ENCODE assay signal across 9 cellular contexts in genomic region chr2:134282638-134283400, GRCh38. TPM values are rescaled to one million over a fixed set of nuclear protein-coding genes. Genes with fewer than 3 reads are reported as not detected.
DNase-seq lines count a peak whose midpoint lies in the region; ATAC-seq and TF ChIP-seq lines count a peak whose summit lies in the region.
"Had no signal": no experiment of that assay in that cellular context is flagged by ENCODE, and none has a peak within 500 bp of the region (broad histone marks: within the 10 kb centered on the region; RNA-seq: fewer than 3 reads in every experiment).

No MANE protein-coding gene starts in this region.

- no peak overlapping the region for H2BK20ac ChIP-seq in H9 (ENCODE audit: low read depth, low read length, poor library complexity, severe bottlenecking)

- H3K56ac ChIP-seq in H9 (ENCODE audit: insufficient read length, low read depth, low read length): no peak overlapping the region

- H3K27ac ChIP-seq in gastroesophageal sphincter: no peak overlapping the region
- H3K27ac ChIP-seq in H9 (ENCODE audit: insufficient read length, low read depth, low read length): no peak overlapping the region

- DNase-seq in GM10266 (ENCODE audit: extremely low spot score): peak; percentile 51
- DNase-seq in activated naive CD8-positive, alpha-beta T cell treated with anti-CD3 and anti-CD28 coated beads, Interleukin-2, amount 50 U/mL, for 24 hours: peak; percentile 41
- DNase-seq in H9: no peak
- no peak for DNase-seq in chondrocyte (ENCODE audit: low spot score)
- DNase-seq in NCI-H1105 (lab: John Stamatoyannopoulos, UW): no peak

- no peak overlapping the region for H2BK12ac ChIP-seq in H9 (ENCODE audit: insufficient read length, low read depth, low read length)

- H3K18ac ChIP-seq in H9 (ENCODE audit: insufficient read length, low read depth, low read length): no peak overlapping the region

- H2BK120ac ChIP-seq in H9 (ENCODE audit: low read depth, low read length, poor library complexity, severe bottlenecking): no peak overlapping the region

- H3K4ac ChIP-seq in H9 (ENCODE audit: low read depth, low read length): no peak overlapping the region

- no peaks in the 10 kb centered on the region for H3K36me3 ChIP-seq in gastroesophageal sphincter

- H3K27ac Mint-ChIP-seq in IgD-negative memory B cell (peak overlapping the region; percentile 70 to 88 (median 88)), H9 (no peak overlapping the region), chondrocyte (ENCODE audit: unreplicated experiment) (no peak overlapping the region)
- H3K27ac Mint-ChIP-seq in activated naive CD8-positive, alpha-beta T cell treated with anti-CD3 and anti-CD28 coated beads, Interleukin-2, amount 50 U/mL, for 24 hours: peak overlapping the region; percentile 94

- H3K27me3 Mint-ChIP-seq in IgD-negative memory B cell (no peaks in the 10 kb centered on the region), H9 (ENCODE audit: low read depth) (peaks cover 6% of the 10 kb centered on the region), chondrocyte (ENCODE audit: low read depth) (no peaks in the 10 kb centered on the region)
- no peaks in the 10 kb centered on the region for H3K27me3 Mint-ChIP-seq in activated naive CD8-positive, alpha-beta T cell treated with anti-CD3 and anti-CD28 coated beads, Interleukin-2, amount 50 U/mL, for 24 hours

- H3K79me2 ChIP-seq in H9 (ENCODE audit: insufficient read depth, low read length): no peaks in the 10 kb centered on the region

- no peak overlapping the region for H2AFZ ChIP-seq in H9 (ENCODE audit: low read length)

- H4K20me1 ChIP-seq in H9 (ENCODE audit: control insufficient read depth, insufficient read depth, insufficient read length): no peaks in the 10 kb centered on the region

- H3K14ac ChIP-seq in H9 (ENCODE audit: insufficient read depth, low read length): no peak overlapping the region

- no peak overlapping the region for H3K4me3 ChIP-seq in gastroesophageal sphincter
- H3K4me3 ChIP-seq: lung had no signal

- ATAC-seq in GM21447 (IDR thresholded peaks at IDR 0.05; ENCODE audit: unreplicated experiment) (peak; percentile 88), gastroesophageal sphincter (no peak)
- peak; percentile 97 for ATAC-seq in activated naive CD8-positive, alpha-beta T cell treated with anti-CD3 and anti-CD28 coated beads, Interleukin-2, amount 50 U/mL, for 24 hours

- H3K79me1 ChIP-seq in H9 (ENCODE audit: insufficient read depth, low read depth, low read length, poor library complexity, severe bottlenecking): no peaks in the 10 kb centered on the region

- no peak overlapping the region for H2BK15ac ChIP-seq in H9 (ENCODE audit: low read depth, low read length)

- peaks cover 45 to 68% (median 56%) of the 10 kb centered on the region in 3 donors for H3K4me1 Mint-ChIP-seq in IgD-negative memory B cell
- H3K4me1 Mint-ChIP-seq in activated naive CD8-positive, alpha-beta T cell treated with anti-CD3 and anti-CD28 coated beads, Interleukin-2, amount 50 U/mL, for 24 hours: peaks cover 62% of the 10 kb centered on the region
- H3K4me1 Mint-ChIP-seq in H9: peaks cover 0 to 4% of the 10 kb centered on the region in 2 experiments; a peak in 3 of 4 replicates
- H3K4me1 Mint-ChIP-seq in chondrocyte (ENCODE audit: low read depth): peaks cover 4% of the 10 kb centered on the region

- no peak overlapping the region for H3K23ac ChIP-seq in H9 (ENCODE audit: insufficient read length, low read depth, low read length)

- no peak overlapping the region for H3K4me2 ChIP-seq in H9 (ENCODE audit: insufficient read depth, insufficient read length, low read length)

- peaks cover 0 to 4% (median 0%) of the 10 kb centered on the region in 3 donors for H3K4me1 ChIP-seq in gastroesophageal sphincter
- no peaks in the 10 kb centered on the region for H3K4me1 ChIP-seq in H9 (ENCODE audit: insufficient read depth, low read length)

- no peak overlapping the region for H4K91ac ChIP-seq in H9 (ENCODE audit: insufficient read length, low read depth, low read length)

- no peak overlapping the region for H3K9ac ChIP-seq in H9 (ENCODE audit: extremely low read depth, insufficient read length, low read length)

- no peak overlapping the region for H4K5ac ChIP-seq in H9 (ENCODE audit: insufficient read length, low read depth, low read length)

- H3K9me3 Mint-ChIP-seq in IgD-negative memory B cell (no peaks in the 10 kb centered on the region), H9 (no peaks in the 10 kb centered on the region), chondrocyte (ENCODE audit: low read depth) (no peaks in the 10 kb centered on the region)
- no peaks in the 10 kb centered on the region for H3K9me3 Mint-ChIP-seq in activated naive CD8-positive, alpha-beta T cell treated with anti-CD3 and anti-CD28 coated beads, Interleukin-2, amount 50 U/mL, for 24 hours

- H4K8ac ChIP-seq in H9 (replicated peaks; ENCODE audit: insufficient read length, low read depth, low read length): no peak overlapping the region

- no peak for TF ChIP-seq CTCF in GM10266 (IDR thresholded peaks at IDR 0.05; ENCODE audit: control insufficient read depth, insufficient read depth, low read depth, missing control alignments)
- TF ChIP-seq CTCF in gastroesophageal sphincter (IDR thresholded peaks at IDR 0.05): no peak
- TF ChIP-seq CTCF in H9 (conservative IDR thresholded peaks at IDR 0.05): no peak
- no peak for TF ChIP-seq CTCF in chondrocyte (IDR thresholded peaks at IDR 0.05)

- peak overlapping the region; percentile 32 to 86 (median 73) for H3K4me3 Mint-ChIP-seq in IgD-negative memory B cell
- peak overlapping the region; percentile 52 for H3K4me3 Mint-ChIP-seq in activated naive CD8-positive, alpha-beta T cell treated with anti-CD3 and anti-CD28 coated beads, Interleukin-2, amount 50 U/mL, for 24 hours
- no peak overlapping the region for H3K4me3 Mint-ChIP-seq in H9
- H3K4me3 Mint-ChIP-seq in chondrocyte (ENCODE audit: unreplicated experiment): no peak overlapping the region

- no peaks in the 10 kb centered on the region for H3K23me2 ChIP-seq in H9 (ENCODE audit: insufficient read length, low read depth, low read length, poor library complexity, severe bottlenecking)

- no peak overlapping the region for H2BK5ac ChIP-seq in H9 (ENCODE audit: insufficient read length, low read length)

- no peak for TF ChIP-seq POLR2A in gastroesophageal sphincter (IDR thresholded peaks at IDR 0.05)

- WGBS in gastroesophageal sphincter (ENCODE audit: low coverage in 1 of 2), 2 donors: 82 to 86% methylated on average over 3 to 4 of the region's 4 CpGs
- no CpG with 5 or more reads among the region's 4 CpGs for WGBS in H9 (ENCODE audit: extremely low coverage, insufficient read length, low lambda C conversion rate)

- no peaks in the 10 kb centered on the region for H3K9me3 ChIP-seq in gastroesophageal sphincter
- no peaks in the 10 kb centered on the region for H3K9me3 ChIP-seq in H9 (ENCODE audit: control insufficient read depth, low read depth, low read length)

- no peak overlapping the region for H3T11ph ChIP-seq in H9 (ENCODE audit: low read length)

- no peaks in the 10 kb centered on the region for H3K27me3 ChIP-seq in gastroesophageal sphincter
- H3K27me3 ChIP-seq in H9 (ENCODE audit: insufficient read depth, low read length): no peaks in the 10 kb centered on the region

- H3K36me3 Mint-ChIP-seq in IgD-negative memory B cell (peaks cover 6% of the 10 kb centered on the region), H9 (ENCODE audit: insufficient read depth in 1 of 3, low read depth in 3 of 3) (no peaks in the 10 kb centered on the region; a peak in 1 of 7 replicates), chondrocyte (ENCODE audit: low read depth) (no peaks in the 10 kb centered on the region)
- H3K36me3 Mint-ChIP-seq in activated naive CD8-positive, alpha-beta T cell treated with anti-CD3 and anti-CD28 coated beads, Interleukin-2, amount 50 U/mL, for 24 hours (ENCODE audit: low read depth): peaks cover 22% of the 10 kb centered on the region

- no peak for TF ChIP-seq EP300 in gastroesophageal sphincter (IDR thresholded peaks at IDR 0.05)

- H2AK5ac ChIP-seq in H9 (ENCODE audit: insufficient read length, low read length): no peak overlapping the region

RNA-seq across cellular contexts. Expression of gene MGAT5, which starts 28.9 kb away (rescaled TPM):
- polyA plus RNA-seq in IgD-negative memory B cell: 14.0 TPM
- 10 to 100 TPM; 32.4 to 65.9 (median 46.6) TPM for total RNA-seq in gastroesophageal sphincter
- total RNA-seq in H9 (2021): 25.7 and 31.6 TPM in 2 replicates
- total RNA-seq in chondrocyte: 27.6 to 30.0 TPM (median 29.8 TPM) in 3 replicates

Comparison
In these comparisons a context has a peak if more than half of its experiments do, and no peak if none do; other contexts are left out.
1. DNase-seq: peak in GM10266 (single experiment) and activated naive CD8-positive, alpha-beta T cell treated with anti-CD3 and anti-CD28 coated beads, Interleukin-2, amount 50 U/mL, for 24 hours (single experiment); none in H9 (single experiment), chondrocyte (single experiment) and NCI-H1105 (single experiment).
2. H3K27ac Mint-ChIP-seq: peak in IgD-negative memory B cell (3 of 3) and activated naive CD8-positive, alpha-beta T cell treated with anti-CD3 and anti-CD28 coated beads, Interleukin-2, amount 50 U/mL, for 24 hours (single experiment); none in H9 (0 of 3) and chondrocyte (single experiment).
3. H3K4me3 Mint-ChIP-seq: peak in IgD-negative memory B cell (4 of 4) and activated naive CD8-positive, alpha-beta T cell treated with anti-CD3 and anti-CD28 coated beads, Interleukin-2, amount 50 U/mL, for 24 hours (single experiment); none in H9 (0 of 2) and chondrocyte (single experiment).